Comparison of ENCODE assay signal across 13 cellular contexts in genomic region chr3:193791041-193792032, GRCh38.
DNase-seq lines count a peak whose midpoint lies in the region; ATAC-seq and TF ChIP-seq lines count a peak whose summit lies in the region.
"Had no signal": no experiment of that assay in that cellular context is flagged by ENCODE, and none has a peak within 500 bp of the region (broad histone marks: within the 10 kb centered on the region; RNA-seq: fewer than 3 reads in every experiment).

No MANE protein-coding gene starts in this region.

- peaks cover 87% of the 10 kb centered on the region for H3K4me1 Mint-ChIP-seq in nephron progenitor cell
- H3K4me1 Mint-ChIP-seq in activated T-helper 1 cell treated with anti-CD3 and anti-CD28 coated beads, Interleukin-12 subunit alpha, Interleukin-12 subunit beta, Interleukin-2, Interleukin-4 antibody, amounts not matched to agents 30 ng/mL and 10 ng/mL and 1 ng/mL, durations not matched to agents 14 hours and 24 hours and 36 hours (ENCODE audit: low read depth), result peaks cover 6% of the 10 kb centered on the region
- H3K4me1 Mint-ChIP-seq: stimulated activated effector memory CD8-positive, alpha-beta T cell treated with anti-CD3 and anti-CD28 coated beads, Interleukin-12 subunit alpha, Interleukin-12 subunit beta, amount 100 ng/mL, for 72 hours had no signal

- H3K4me1 ChIP-seq in esophagus muscularis mucosa, result peaks cover 16 to 24% (median 21%) of the 10 kb centered on the region in 4 donors

- no peak overlapping the region for H3K4me3 Mint-ChIP-seq in nephron progenitor cell
- H3K4me3 Mint-ChIP-seq in activated T-helper 1 cell treated with anti-CD3 and anti-CD28 coated beads, Interleukin-12 subunit alpha, Interleukin-12 subunit beta, Interleukin-2, Interleukin-4 antibody, amounts not matched to agents 30 ng/mL and 10 ng/mL and 1 ng/mL, durations not matched to agents 14 hours and 24 hours and 36 hours, result no peak overlapping the region
- H3K4me3 Mint-ChIP-seq: IgD-negative memory B cell; stimulated activated effector memory CD8-positive, alpha-beta T cell treated with anti-CD3 and anti-CD28 coated beads, Interleukin-12 subunit alpha, Interleukin-12 subunit beta, amount 100 ng/mL, for 72 hours had no signal

- no peak for TF ChIP-seq EP300 in esophagus muscularis mucosa (IDR thresholded peaks at IDR 0.05)

- H3K27me3 Mint-ChIP-seq in nephron progenitor cell (ENCODE audit: low read depth, poor library complexity), result peaks cover 64% of the 10 kb centered on the region
- peaks cover 47% of the 10 kb centered on the region for H3K27me3 Mint-ChIP-seq in activated T-helper 1 cell treated with anti-CD3 and anti-CD28 coated beads, Interleukin-12 subunit alpha, Interleukin-12 subunit beta, Interleukin-2, Interleukin-4 antibody, amounts not matched to agents 30 ng/mL and 10 ng/mL and 1 ng/mL, durations not matched to agents 14 hours and 24 hours and 36 hours (ENCODE audit: insufficient read depth)

- H3K9me3 Mint-ChIP-seq in nephron progenitor cell, result no peaks in the 10 kb centered on the region
- H3K9me3 Mint-ChIP-seq in activated T-helper 1 cell treated with anti-CD3 and anti-CD28 coated beads, Interleukin-12 subunit alpha, Interleukin-12 subunit beta, Interleukin-2, Interleukin-4 antibody, amounts not matched to agents 30 ng/mL and 10 ng/mL and 1 ng/mL, durations not matched to agents 14 hours and 24 hours and 36 hours, result no peaks in the 10 kb centered on the region
- H3K9me3 Mint-ChIP-seq: stimulated activated effector memory CD8-positive, alpha-beta T cell treated with anti-CD3 and anti-CD28 coated beads, Interleukin-12 subunit alpha, Interleukin-12 subunit beta, amount 100 ng/mL, for 72 hours had no signal

- TF ChIP-seq CTCF in epithelial cell of esophagus (IDR thresholded peaks at IDR 0.05; ENCODE audit: insufficient read depth, low read depth, low read length, missing control alignments), result no peak
- no peak for TF ChIP-seq CTCF in nephron progenitor cell (IDR thresholded peaks at IDR 0.05)
- TF ChIP-seq CTCF in esophagus muscularis mucosa (IDR thresholded peaks at IDR 0.05), result no peak

- H3K9me3 ChIP-seq in esophagus muscularis mucosa, result no peaks in the 10 kb centered on the region
- H3K9me3 ChIP-seq: adrenal gland, gastroesophageal sphincter had no signal

- H3K27ac Mint-ChIP-seq in nephron progenitor cell, result peak overlapping the region; percentile 9
- no peak overlapping the region for H3K27ac Mint-ChIP-seq in activated T-helper 1 cell treated with anti-CD3 and anti-CD28 coated beads, Interleukin-12 subunit alpha, Interleukin-12 subunit beta, Interleukin-2, Interleukin-4 antibody, amounts not matched to agents 30 ng/mL and 10 ng/mL and 1 ng/mL, durations not matched to agents 14 hours and 24 hours and 36 hours
- H3K27ac Mint-ChIP-seq: stimulated activated effector memory CD8-positive, alpha-beta T cell treated with anti-CD3 and anti-CD28 coated beads, Interleukin-12 subunit alpha, Interleukin-12 subunit beta, amount 100 ng/mL, for 72 hours had no signal

- DNase-seq in DMS79 treated with DMSO at 0.1 percent for 48 hours (lab: John Stamatoyannopoulos, UW), result peak; percentile 99
- peak; percentile 30 for DNase-seq in NCI-H2196 treated with DMSO at 0.1 percent for 48 hours (lab: John Stamatoyannopoulos, UW; ENCODE audit: unreplicated experiment)
- DNase-seq in epithelial cell of esophagus (ENCODE audit: low read depth), result peak; percentile 90
- DNase-seq in nephron progenitor cell, result no peak
- DNase-seq in activated T-helper 1 cell treated with anti-CD3 and anti-CD28 coated beads, Interleukin-12 subunit alpha, Interleukin-12 subunit beta, Interleukin-2, Interleukin-4 antibody, amounts not matched to agents 30 ng/mL and 10 ng/mL and 1 ng/mL, durations not matched to agents 14 hours and 24 hours and 36 hours (ENCODE audit: low spot score), result no peak
- no peak for DNase-seq in medulla oblongata (ENCODE audit: extremely low spot score)
- DNase-seq in esophagus muscularis mucosa (ENCODE audit: extremely low spot score), result no peak
- DNase-seq: BE2C had no signal

- intact Hi-C loops in activated T-helper 1 cell treated with anti-CD3 and anti-CD28 coated beads, Interleukin-12 subunit alpha, Interleukin-12 subunit beta, Interleukin-2, Interleukin-4 antibody, amounts not matched to agents 30 ng/mL and 10 ng/mL and 1 ng/mL, durations not matched to agents 14 hours and 24 hours and 36 hours (cut with micrococcal nuclease), result no loop called here
- intact Hi-C loops in esophagus muscularis mucosa (cut with DNase I), result loop anchor here (10.0 kb wide), 1 partner anchor 183 kb away; no protein-coding TSS in a partner anchor

- H3K36me3 ChIP-seq in esophagus muscularis mucosa, result no peaks in the 10 kb centered on the region
- H3K36me3 ChIP-seq: adrenal gland, BE2C, gastroesophageal sphincter had no signal

- 95% methylated on average over 17 of the region's 17 CpGs for WGBS in esophagus muscularis mucosa

- no peak for ATAC-seq in HG02588 (IDR thresholded peaks at IDR 0.05; ENCODE audit: unreplicated experiment)
- ATAC-seq: gastroesophageal sphincter; stimulated activated effector memory CD8-positive, alpha-beta T cell treated with anti-CD3 and anti-CD28 coated beads, Interleukin-12 subunit alpha, Interleukin-12 subunit beta, amount 100 ng/mL, for 72 hours had no signal

- H3K27ac ChIP-seq in esophagus muscularis mucosa (replicated peaks in 1 of 4), result no peak overlapping the region
- H3K27ac ChIP-seq: adrenal gland, gastroesophageal sphincter had no signal

- H3K4me3 ChIP-seq in epithelial cell of esophagus (ENCODE audit: low read length), result no peak overlapping the region
- no peak overlapping the region for H3K4me3 ChIP-seq in esophagus muscularis mucosa
- H3K4me3 ChIP-seq: adrenal gland, gastroesophageal sphincter had no signal

- H3K27me3 ChIP-seq in esophagus muscularis mucosa, result peaks cover 0 to 4% (median 0%) of the 10 kb centered on the region in 4 donors
- H3K27me3 ChIP-seq: adrenal gland, BE2C had no signal

- H3K36me3 Mint-ChIP-seq in nephron progenitor cell (ENCODE audit: low read depth), result no peaks in the 10 kb centered on the region
- H3K36me3 Mint-ChIP-seq in activated T-helper 1 cell treated with anti-CD3 and anti-CD28 coated beads, Interleukin-12 subunit alpha, Interleukin-12 subunit beta, Interleukin-2, Interleukin-4 antibody, amounts not matched to agents 30 ng/mL and 10 ng/mL and 1 ng/mL, durations not matched to agents 14 hours and 24 hours and 36 hours (ENCODE audit: low read depth), result peaks cover 1% of the 10 kb centered on the region
- H3K36me3 Mint-ChIP-seq: stimulated activated effector memory CD8-positive, alpha-beta T cell treated with anti-CD3 and anti-CD28 coated beads, Interleukin-12 subunit alpha, Interleukin-12 subunit beta, amount 100 ng/mL, for 72 hours had no signal

- no peak for TF ChIP-seq POLR2A in esophagus muscularis mucosa (IDR thresholded peaks at IDR 0.05; ENCODE audit: low read depth)

Comparison
In these comparisons a context has a peak if more than half of its experiments do, and no peak if none do; other contexts are left out.
1. DNase-seq: peak in DMS79 treated with DMSO at 0.1 percent for 48 hours (single experiment), NCI-H2196 treated with DMSO at 0.1 percent for 48 hours (single experiment) and epithelial cell of esophagus (single experiment); none in nephron progenitor cell (single experiment), activated T-helper 1 cell treated with anti-CD3 and anti-CD28 coated beads, Interleukin-12 subunit alpha, Interleukin-12 subunit beta, Interleukin-2, Interleukin-4 antibody, amounts not matched to agents 30 ng/mL and 10 ng/mL and 1 ng/mL, durations not matched to agents 14 hours and 24 hours and 36 hours (single experiment), medulla oblongata (single experiment) and esophagus muscularis mucosa (single experiment).